ENCODE assay signal across 16 cellular contexts in genomic region chr10:100972115-100972903, GRCh38. TPM values are rescaled to one million over a fixed set of nuclear protein-coding genes. Genes with fewer than 3 reads are reported as not detected.
DNase-seq lines count a peak whose midpoint lies in the region; ATAC-seq, FAIRE-seq and TF ChIP-seq lines count a peak whose summit lies in the region.
"Had no signal": no experiment of that assay in that cellular context is flagged by ENCODE, and none has a peak within 500 bp of the region (broad histone marks: within the 10 kb centered on the region; RNA-seq: fewer than 3 reads in every experiment).

No MANE protein-coding gene starts in this region.

- POLR2A ChIA-PET in HEK293 (lab: Yijun Ruan, JAX) (interaction anchor here (0.6 to 1.1 kb wide), 3 partner anchors 15 to 1317 kb away, joined by 3 to 4 read pairs (median 3); partner anchors contain the start of genes MRPL43 and TWNK), OCI-LY7 (lab: Charles Lee) (no interaction called here)

- TF ChIP-seq CTCF in HEK293 (tag by site-specific recombination; IDR thresholded peaks at IDR 0.05) = no peak
- TF ChIP-seq CTCF in endothelial cell (IDR thresholded peaks at IDR 0.05; ENCODE audit: unreplicated experiment) = no peak
- no peak for TF ChIP-seq CTCF in pancreas (IDR thresholded peaks at IDR 0.05)
- no peak for TF ChIP-seq CTCF in OCI-LY7 (conservative IDR thresholded peaks at IDR 0.05; ENCODE audit: low read length)

- H3K9me3 Mint-ChIP-seq in endothelial cell (ENCODE audit: unreplicated experiment) = no peaks in the 10 kb centered on the region
- H3K9me3 Mint-ChIP-seq: brain; CD4-positive, alpha-beta memory T cell; stimulated activated naive CD8-positive, alpha-beta T cell treated with anti-CD3 and anti-CD28 coated beads, Interleukin-15, Interleukin-2, amounts not matched to agents 100 ng/mL and 50 ng/mL, for 24 hours had no signal

- 66 to 71% methylated on average over 13 of the region's 13 CpGs for WGBS in pancreas, 2 donors

- H3K36me3 Mint-ChIP-seq in endothelial cell (ENCODE audit: low read depth, unreplicated experiment) = no peaks in the 10 kb centered on the region

- peaks cover 15% of the 10 kb centered on the region for H3K27me3 Mint-ChIP-seq in endothelial cell (ENCODE audit: unreplicated experiment)
- H3K27me3 Mint-ChIP-seq: CD4-positive, alpha-beta memory T cell had no signal

- intact Hi-C loops in pancreas (cut with DNase I) = no loop called here
- intact Hi-C loops in OCI-LY7 (cut with micrococcal nuclease; ENCODE audit: unreplicated experiment) = no loop called here

- H3K4me3 Mint-ChIP-seq in endothelial cell (ENCODE audit: unreplicated experiment) = peak overlapping the region; percentile 59
- H3K4me3 Mint-ChIP-seq: stimulated activated naive CD8-positive, alpha-beta T cell treated with anti-CD3 and anti-CD28 coated beads, Interleukin-15, Interleukin-2, amounts not matched to agents 100 ng/mL and 50 ng/mL, for 24 hours had no signal

- no peaks in the 10 kb centered on the region for H3K79me2 ChIP-seq in OCI-LY7 (ENCODE audit: insufficient read depth, low read depth, low read length)

- no peaks in the 10 kb centered on the region for H3K9me2 ChIP-seq in OCI-LY7 (ENCODE audit: insufficient read depth, low read length)

- no peaks in the 10 kb centered on the region for H3K4me1 ChIP-seq in HEK293 (ENCODE audit: control insufficient read depth, insufficient read depth, low read length)
- peaks cover 13 to 17% (median 16%) of the 10 kb centered on the region in 3 donors for H3K4me1 ChIP-seq in pancreas
- H3K4me1 ChIP-seq in OCI-LY7 (ENCODE audit: insufficient read depth, low read length, poor library complexity, severe bottlenecking) = peaks cover 14% of the 10 kb centered on the region

- H3K9me3 ChIP-seq in HEK293 (ENCODE audit: control insufficient read depth, insufficient read depth, low read depth, low read length) (no peaks in the 10 kb centered on the region), pancreas (no peaks in the 10 kb centered on the region), OCI-LY7 (ENCODE audit: low read length) (no peaks in the 10 kb centered on the region)
- H3K9me3 ChIP-seq: tibial nerve had no signal

- H3K4me1 Mint-ChIP-seq in endothelial cell (ENCODE audit: unreplicated experiment) = peaks cover 14% of the 10 kb centered on the region

- no peaks in the 10 kb centered on the region for H3K27me3 ChIP-seq in pancreas
- H3K27me3 ChIP-seq: tibial nerve had no signal

- no peak for ATAC-seq in pancreas

- no peak overlapping the region for H3K4me3 ChIP-seq in HEK293 (ENCODE audit: low read depth, low read length)
- no peak overlapping the region for H3K4me3 ChIP-seq in pancreas
- H3K4me3 ChIP-seq in OCI-LY7 (ENCODE audit: low read depth, low read length, poor library complexity, severe bottlenecking) = no peak overlapping the region
- H3K4me3 ChIP-seq: tibial nerve had no signal

- no peaks in the 10 kb centered on the region for H4K20me1 ChIP-seq in OCI-LY7 (ENCODE audit: insufficient read depth, low read length)

- H3K27ac ChIP-seq in HEK293 (ENCODE audit: extremely low read depth, low read depth, low read length) (no peak overlapping the region), pancreas (peak overlapping the region in 3 of 4 donors; percentile 40 to 81 (median 50)), OCI-LY7 (ENCODE audit: low read depth, low read length, poor library complexity, severe bottlenecking) (no peak overlapping the region)

- no peak for DNase-seq in endothelial cell (ENCODE audit: low spot score)
- peak in 2 of 6 donors; percentile 12 to 35 for DNase-seq in pancreas
- DNase-seq in HPDE6-E6E7 (ENCODE audit: extremely low spot score) = no peak
- no peak for DNase-seq in HuH-7 (ENCODE audit: low spot score)
- DNase-seq in OCI-LY7 (ENCODE audit: low spot score) = no peak
- DNase-seq: CD4-positive, alpha-beta memory T cell; KBM-7; midbrain; NCI-H1694; stimulated activated CD4-positive, alpha-beta T cell treated with anti-CD3 and anti-CD28 coated beads, Interleukin-4, amount 100 ng/mL, for 24 hours had no signal

- H3K36me3 ChIP-seq in HEK293 (ENCODE audit: control insufficient read depth in 2 of 2, insufficient read depth in 1 of 2, low read length in 2 of 2) (peaks cover 2 to 4% of the 10 kb centered on the region in 2 experiments; a peak in 2 of 3 replicates), pancreas (no peaks in the 10 kb centered on the region), OCI-LY7 (ENCODE audit: insufficient read depth, low read length) (no peaks in the 10 kb centered on the region)

- H3K27ac Mint-ChIP-seq in endothelial cell (ENCODE audit: unreplicated experiment) = no peak overlapping the region
- H3K27ac Mint-ChIP-seq: stimulated activated naive CD8-positive, alpha-beta T cell treated with anti-CD3 and anti-CD28 coated beads, Interleukin-15, Interleukin-2, amounts not matched to agents 100 ng/mL and 50 ng/mL, for 24 hours had no signal

- H3K4me2 ChIP-seq in OCI-LY7 (ENCODE audit: low read length) = no peak overlapping the region
- H3K4me2 ChIP-seq: smooth muscle cell had no signal

- no peak for FAIRE-seq in pancreas (lab: Jason Lieb, UNC)
- FAIRE-seq: GM12891 had no signal

- CTCF ChIA-PET in HEK293 (lab: Yijun Ruan, JAX) (interaction anchor here (0.5 to 1.7 kb wide), 4 partner anchors 25 to 69 kb away, joined by 3 to 5 read pairs (median 4); no protein-coding TSS in a partner anchor), OCI-LY7 (lab: Charles Lee; ENCODE audit: unreplicated experiment) (no interaction called here)

- no peak overlapping the region for H2AFZ ChIP-seq in OCI-LY7 (ENCODE audit: low read length)

- no TSS peak for BruUV-seq in OCI-LY7 (replicated peaks; lab: Mats Ljungman, UMichigan)

TF ChIP-seq in HEK293, 187 proteins besides CTCF, POLR2A, EP300 and RAD21 (continues in another document):
- no peak for TF ChIP-seq ZSCAN16 (tag by site-specific recombination; IDR thresholded peaks at IDR 0.05)
- TF ChIP-seq HOXC10 (CRISPR knock-in tag; IDR thresholded peaks at IDR 0.05) = no peak
- no peak for TF ChIP-seq ZNF76 (tag by site-specific recombination; IDR thresholded peaks at IDR 0.05; ENCODE audit: borderline replicate concordance, low read depth)
- peak; percentile 83; the same call in 1 of the 2 replicates for TF ChIP-seq BCL11B (tag by site-specific recombination; IDR thresholded peaks at IDR 0.05; ENCODE audit: low read depth)
- TF ChIP-seq HIC1 (tag by site-specific recombination; IDR thresholded peaks at IDR 0.05) = no peak
- TF ChIP-seq ZNF596 (tag by site-specific recombination; IDR thresholded peaks at IDR 0.05) = no peak
- TF ChIP-seq ZNF354C (tag by site-specific recombination; IDR thresholded peaks at IDR 0.05; ENCODE audit: borderline replicate concordance, low read depth) = no peak
- TF ChIP-seq EGR2 (tag by site-specific recombination; IDR thresholded peaks at IDR 0.05; ENCODE audit: low read depth) = peak; percentile 54; the same call in 1 of the 2 replicates
- no peak for TF ChIP-seq ZBTB6 (tag by site-specific recombination; IDR thresholded peaks at IDR 0.05)

RNA-seq across cellular contexts. Expression of gene SEMA4G, which starts 3.0 kb away (rescaled TPM):
- total RNA-seq in endothelial cell (ENCODE audit: unreplicated experiment) = 8.0 TPM
- total RNA-seq in pancreas = 10 to 100 TPM in 3 of 6 donors, 1 to 10 TPM in 3; 8.7 to 17.2 (median 12.5) TPM
- polyA plus RNA-seq in pancreas = 10 to 100 TPM; 33.8 to 36.4 TPM
- total RNA-seq in OCI-LY7 (2014; rRNA removed; shearing (Covaris generic)) = 0.41 TPM in 1 of 2 replicates, not detected in the other
- total RNA-seq in OCI-LY7 (2022) = 0.17 and 0.21 TPM in 2 replicates

RNA-seq across cellular contexts. Expression of gene MRPL43, which starts 15.0 kb away (rescaled TPM):
- 51.8 TPM for total RNA-seq in endothelial cell (ENCODE audit: unreplicated experiment)
- total RNA-seq in pancreas = 10 to 100 TPM; 31.0 to 49.3 (median 36.2) TPM
- polyA plus RNA-seq in pancreas = 10 to 100 TPM; 67.7 to 93.5 TPM
- total RNA-seq in OCI-LY7 (2014; rRNA removed; shearing (Covaris generic)) = 51.9 and 56.2 TPM in 2 replicates
- 49.8 and 53.8 TPM in 2 replicates for total RNA-seq in OCI-LY7 (2022)

RNA-seq across cellular contexts. Expression of gene TWNK, which starts 15.0 kb away (rescaled TPM):
- total RNA-seq in endothelial cell (ENCODE audit: unreplicated experiment) (10.5 TPM), pancreas (1 to 10 TPM; 1.7 to 5.4 (median 3.8) TPM), OCI-LY7 (2022) (20.3 and 21.7 TPM in 2 replicates)
- polyA plus RNA-seq in pancreas = 1 to 10 TPM; 3.1 to 3.2 TPM
- total RNA-seq in OCI-LY7 (2014; rRNA removed; shearing (Covaris generic)) = 14.5 and 15.8 TPM in 2 replicates

RNA-seq across cellular contexts. Expression of gene LZTS2, which starts 27.3 kb away (rescaled TPM):
- total RNA-seq in endothelial cell (ENCODE audit: unreplicated experiment) = 52.2 TPM
- 10 to 100 TPM; 10.5 to 26.5 (median 14.4) TPM for total RNA-seq in pancreas
- 10 to 100 TPM; 41.1 to 52.2 TPM for polyA plus RNA-seq in pancreas
- total RNA-seq in OCI-LY7 (2014; rRNA removed; shearing (Covaris generic)) = 10.4 and 13.6 TPM in 2 replicates
- 20.3 and 20.5 TPM in 2 replicates for total RNA-seq in OCI-LY7 (2022)

RNA-seq across cellular contexts. Expression of gene PDZD7, which starts 58.6 kb away (rescaled TPM):
- 0.54 TPM for total RNA-seq in endothelial cell (ENCODE audit: unreplicated experiment)
- under 1 TPM; 0.18 to 0.49 (median 0.27) TPM for total RNA-seq in pancreas
- under 1 TPM; 0.89 to 0.99 TPM for polyA plus RNA-seq in pancreas
- total RNA-seq in OCI-LY7 (2014; rRNA removed; shearing (Covaris generic)) = 1.4 and 2.1 TPM in 2 replicates
- total RNA-seq in OCI-LY7 (2022) = 1.6 and 1.8 TPM in 2 replicates

Comparison
In these comparisons a context has a peak if more than half of its experiments do, and no peak if none do; other contexts are left out.
1. H3K27ac ChIP-seq: peak in pancreas (3 of 4); none in HEK293 (single experiment) and OCI-LY7 (single experiment).